Comparison of ENCODE assay signal across 14 cellular contexts in the genomic region with DNA sequence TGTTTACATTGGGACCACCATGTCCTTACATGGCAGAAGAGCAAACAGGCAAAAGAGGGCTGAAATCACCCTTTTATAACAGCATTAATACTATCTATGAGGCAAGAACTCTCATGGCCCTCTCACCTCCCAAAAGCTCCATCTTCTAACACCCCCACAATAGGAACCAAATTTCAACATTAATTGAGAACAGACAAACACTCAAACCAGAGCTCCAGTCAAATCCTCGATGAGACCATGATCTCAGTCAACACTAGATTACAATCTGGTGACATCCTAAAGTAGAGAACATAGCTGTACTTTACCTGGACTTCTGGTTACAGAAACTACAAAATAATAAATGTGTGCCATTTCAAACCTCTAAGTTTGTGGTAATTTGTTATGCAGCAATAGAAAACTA. TPM values are rescaled to one million over a fixed set of nuclear protein-coding genes. Genes with fewer than 3 reads are reported as not detected.
DNase-seq lines count a peak whose midpoint lies in the region; ATAC-seq, FAIRE-seq and TF ChIP-seq lines count a peak whose summit lies in the region.
"Had no signal": no experiment of that assay in that cellular context is flagged by ENCODE, and none has a peak within 500 bp of the region (broad histone marks: within the 10 kb centered on the region; RNA-seq: fewer than 3 reads in every experiment).

No MANE protein-coding gene starts in this region.

- intact Hi-C loops in GM12878 (cut with micrococcal nuclease; ENCODE audit: unreplicated experiment): loop anchor here (5.0 to 10.0 kb wide), 4 partner anchors 134 to 1052 kb away; partner anchors contain the start of genes CNGA4, FHIP1B, PPFIBP2 and TAF10

- no peak for TF ChIP-seq CTCF in GM12878 (IDR thresholded peaks at IDR 0.05 in 2 of 3, conservative IDR thresholded peaks at IDR 0.05 in 1 of 3; ENCODE audit: control insufficient read depth in 2 of 3, extremely low read depth in 1 of 3, insufficient read depth in 1 of 3, low read depth in 3 of 3, low read length in 3 of 3)
- no peak for TF ChIP-seq CTCF in parathyroid adenoma (IDR thresholded peaks at IDR 0.05)

- no peak for TF ChIP-seq POLR2A in GM12878 (IDR thresholded peaks at IDR 0.05; ENCODE audit: low read depth, low read length)

- POLR2A ChIA-PET in GM12878 (lab: Charles Lee): interaction anchor here (0.5 to 4.3 kb wide), 7 partner anchors 9 to 128 kb away, joined by 3 to 28 read pairs (median 4); partner anchors contain the start of genes MRPL17, OR2AG2 and TPP1

- 6% methylated on average over 1 of the region's 1 CpG for WGBS in GM12878 (ENCODE audit: insufficient coverage, insufficient replicate concordance, low lambda C conversion rate, missing lambda C conversion rate)

- in situ Hi-C loops in GM12878 (cut with MboI): loop anchor here (10.0 kb wide), 1 partner anchor 1122 kb away; the partner anchor contains the start of gene TRIM34

- no peak overlapping the region for H3K4me3 Mint-ChIP-seq in CD4-positive, CD25-positive, alpha-beta regulatory T cell
- H3K4me3 Mint-ChIP-seq: activated CD8-positive, alpha-beta memory T cell treated with anti-CD3 and anti-CD28 coated beads, Interleukin-2, amount 10 ng/mL, durations not matched to agents 7 days and 5 days; CD14-positive monocyte had no signal

- peak overlapping the region; percentile 93 for H3K27ac ChIP-seq in CD4-positive, CD25-positive, alpha-beta regulatory T cell (ENCODE audit: insufficient read depth, low read length, poor library complexity, severe bottlenecking)
- H3K27ac ChIP-seq in GM12878 (ENCODE audit: control insufficient read depth, insufficient read depth) (peak overlapping the region; percentile 99), parathyroid adenoma (peak overlapping the region; percentile 38)
- H3K27ac ChIP-seq: epithelial cell of prostate had no signal

- BruUV-seq in GM12878 (replicated peaks; lab: Mats Ljungman, UMichigan): no TSS peak

- peak overlapping the region; percentile 99 for H3K4me3 ChIP-seq in CD4-positive, CD25-positive, alpha-beta regulatory T cell (ENCODE audit: low read depth, low read length)
- H3K4me3 ChIP-seq in GM12878 (peak overlapping the region; percentile 71), parathyroid adenoma (ENCODE audit: low read depth, low read length) (peak overlapping the region; percentile 45)

- peaks cover 17% of the 10 kb centered on the region for H3K36me3 Mint-ChIP-seq in CD4-positive, CD25-positive, alpha-beta regulatory T cell

- RAD21 ChIA-PET in GM12878 (lab: Charles Lee; ENCODE audit: unreplicated experiment): interaction anchor here (0.7 to 4.2 kb wide), 5 partner anchors 10 to 356 kb away, joined by 3 to 46 read pairs (median 3); partner anchors contain the start of genes SMPD1 and TPP1

- H3K4me1 ChIP-seq in CD4-positive, CD25-positive, alpha-beta regulatory T cell (ENCODE audit: control insufficient read depth, insufficient read depth, low read length, poor library complexity, severe bottlenecking): peaks cover 53% of the 10 kb centered on the region
- H3K4me1 ChIP-seq in GM12878 (ENCODE audit: control insufficient read depth, insufficient read depth, low read length) (peaks cover 22% of the 10 kb centered on the region; the same call in 1 of the 2 replicates), parathyroid adenoma (no peaks in the 10 kb centered on the region)
- H3K4me1 ChIP-seq: ascending aorta had no signal

- TF ChIP-seq RAD21 in GM12878 (IDR thresholded peaks at IDR 0.05; ENCODE audit: insufficient read depth, low read depth, low read length): no peak

- no peaks in the 10 kb centered on the region for H4K20me1 ChIP-seq in GM12878 (ENCODE audit: control insufficient read depth, insufficient read depth)

- no peaks in the 10 kb centered on the region for H3K27me3 ChIP-seq in CD4-positive, CD25-positive, alpha-beta regulatory T cell (ENCODE audit: control insufficient read depth, insufficient read depth, low read length)
- no peaks in the 10 kb centered on the region for H3K27me3 ChIP-seq in GM12878 (replicated peaks in 1 of 2; ENCODE audit: control insufficient read depth in 2 of 2, insufficient read depth in 2 of 2, low read length in 1 of 2)
- H3K27me3 ChIP-seq in parathyroid adenoma (ENCODE audit: control insufficient read depth, insufficient read depth, low read length): no peaks in the 10 kb centered on the region
- H3K27me3 ChIP-seq: ascending aorta had no signal

- H3K27ac Mint-ChIP-seq in CD4-positive, CD25-positive, alpha-beta regulatory T cell: no peak overlapping the region
- H3K27ac Mint-ChIP-seq: activated CD8-positive, alpha-beta memory T cell treated with anti-CD3 and anti-CD28 coated beads, Interleukin-2, amount 10 ng/mL, durations not matched to agents 7 days and 5 days; CD14-positive monocyte had no signal

- DNase-seq in CD4-positive, CD25-positive, alpha-beta regulatory T cell: no peak
- DNase-seq in GM12878 (ENCODE audit: low read depth, low spot score): no peak
- DNase-seq: NCI-H2081 treated with DMSO at 0.1 percent for 48 hours had no signal

- H3K27me3 Mint-ChIP-seq in CD4-positive, CD25-positive, alpha-beta regulatory T cell: no peaks in the 10 kb centered on the region
- H3K27me3 Mint-ChIP-seq: activated CD8-positive, alpha-beta memory T cell treated with anti-CD3 and anti-CD28 coated beads, Interleukin-2, amount 10 ng/mL, durations not matched to agents 7 days and 5 days had no signal

- SMC1A ChIA-PET in GM12878 (lab: Charles Lee; ENCODE audit: uncharacterized antibody, unreplicated experiment): interaction anchor here (0.5 to 18.2 kb wide), 13 partner anchors 6 to 1420 kb away, joined by 3 to 420 read pairs (median 6); partner anchors contain the start of genes ILK, MRPL17, OR2AG2 and RRP8

- ATAC-seq in CD4-positive, CD25-positive, alpha-beta regulatory T cell (ENCODE audit: low read depth in 2 of 2): peak in 1 of 2 donors; percentile 8
- ATAC-seq in GM19043 (IDR thresholded peaks at IDR 0.05; ENCODE audit: low read depth, unreplicated experiment): peak; percentile 4
- ATAC-seq in GM12878: no peak
- no peak for ATAC-seq in HG02571 (IDR thresholded peaks at IDR 0.05; ENCODE audit: unreplicated experiment)
- ATAC-seq in HG02970 (IDR thresholded peaks at IDR 0.05; ENCODE audit: low FRiP score, unreplicated experiment): no peak
- no peak for ATAC-seq in GM18502 (IDR thresholded peaks at IDR 0.05; ENCODE audit: poor library complexity, unreplicated experiment)
- ATAC-seq in GM21447 (IDR thresholded peaks at IDR 0.05; ENCODE audit: unreplicated experiment): no peak

- no peaks in the 10 kb centered on the region for H3K9me3 ChIP-seq in CD4-positive, CD25-positive, alpha-beta regulatory T cell (ENCODE audit: control insufficient read depth in 2 of 2, low read length in 2 of 2)
- H3K9me3 ChIP-seq in GM12878 (replicated peaks; ENCODE audit: control insufficient read depth, insufficient read depth, low read length) (no peaks in the 10 kb centered on the region; the same call in 2 of the 3 replicates), parathyroid adenoma (ENCODE audit: control insufficient read depth, low read length) (no peaks in the 10 kb centered on the region)
- H3K9me3 ChIP-seq: ascending aorta had no signal

- peak overlapping the region; percentile 86 for H3K4me2 ChIP-seq in GM12878 (ENCODE audit: control insufficient read depth, insufficient read depth)
- peak overlapping the region; percentile 33 for H3K4me2 ChIP-seq in parathyroid adenoma (ENCODE audit: low read length)

- no peaks in the 10 kb centered on the region for H3K9me3 Mint-ChIP-seq in CD4-positive, CD25-positive, alpha-beta regulatory T cell

- FAIRE-seq in GM12878 (lab: Jason Lieb, UNC): peak; percentile 38

- peak overlapping the region; percentile 93 for H2AFZ ChIP-seq in GM12878 (ENCODE audit: control insufficient read depth, low read depth, low read length)
- H2AFZ ChIP-seq in parathyroid adenoma: no peak overlapping the region

- TF ChIP-seq EP300 in GM12878 (IDR thresholded peaks at IDR 0.05; ENCODE audit: borderline replicate concordance in 1 of 2, control insufficient read depth in 1 of 2, low read depth in 2 of 2, low read length in 2 of 2): no peak

- peaks cover 8 to 37% (median 24%) of the 10 kb centered on the region in 4 donors for H3K4me1 Mint-ChIP-seq in CD4-positive, CD25-positive, alpha-beta regulatory T cell
- H3K4me1 Mint-ChIP-seq: CD14-positive monocyte had no signal

- H3K36me3 ChIP-seq in CD4-positive, CD25-positive, alpha-beta regulatory T cell (ENCODE audit: control insufficient read depth, insufficient read depth, low read length): no peaks in the 10 kb centered on the region
- H3K36me3 ChIP-seq in GM12878 (ENCODE audit: control insufficient read depth in 2 of 2, insufficient read depth in 2 of 2, low read length in 1 of 2) (no peaks in the 10 kb centered on the region), parathyroid adenoma (ENCODE audit: control insufficient read depth, insufficient read depth, low read length) (no peaks in the 10 kb centered on the region)
- H3K36me3 ChIP-seq: ascending aorta had no signal

- CTCF ChIA-PET in GM12878 (lab: Yijun Ruan, JAX): interaction anchor here (0.7 to 17.5 kb wide), 10 partner anchors 7 to 452 kb away, joined by 3 to 728 read pairs (median 4); partner anchors contain the start of gene MRPL17

- peak overlapping the region; percentile 94 for H3K9ac ChIP-seq in GM12878 (ENCODE audit: control insufficient read depth, insufficient read depth, low read length)
- no peak overlapping the region for H3K9ac ChIP-seq in parathyroid adenoma

- H3K79me2 ChIP-seq in GM12878 (ENCODE audit: control insufficient read depth, insufficient read depth, low read length) (peaks cover 46% of the 10 kb centered on the region), parathyroid adenoma (no peaks in the 10 kb centered on the region)

RNA-seq across cellular contexts. Expression of gene OR2AG2, which starts 25.1 kb away (rescaled TPM):
- total RNA-seq in CD4-positive, CD25-positive, alpha-beta regulatory T cell: not detected
- not detected for polyA plus RNA-seq in CD4-positive, CD25-positive, alpha-beta regulatory T cell
- 3.2 and 3.5 TPM in 2 replicates for total RNA-seq in GM12878 (2013; cell fraction: nucleolus; rRNA removed)
- total RNA-seq in GM12878 (2014; rRNA removed) (0.06 and 0.16 TPM in 2 replicates), GM12878 (2014; rRNA removed; fragmentation: Illumina TruSeq; extraction: Trizol) (0.05 and 0.09 TPM in 2 replicates), GM12878 (2021) (not detected in 2 replicates)
- polyA plus RNA-seq in GM12878 (2011; ENCODE audit: low read depth): not detected
- polyA plus RNA-seq in GM12878 (2011; rRNA removed) (0.08 and 0.10 TPM in 2 replicates), GM12878 (2014; fragmentation: Illumina TruSeq; extraction: Trizol) (0.01 and 0.10 TPM in 2 replicates), GM12878 (2014; fragmentation: Nextera tagmentation; extraction: Ambion mirVana) (not detected), GM12878 (2014; rRNA removed) (not detected in 2 replicates), GM12878 (2016; fragmentation: Nextera tagmentation; extraction: Ambion mirVana) (not detected)
- polyA plus RNA-seq in GM12878 (2011; cell fraction: cytosol; rRNA removed): 0.23 and 0.30 TPM in 2 replicates
- 0.18 and 0.25 TPM in 2 replicates for polyA plus RNA-seq in GM12878 (2011; cell fraction: nucleus; rRNA removed)
- polyA plus RNA-seq in GM12878 (2012): 0.03 TPM in 1 of 2 replicates, not detected in the other
- polyA minus RNA-seq in GM12878 (2011; rRNA and poly(A)+ RNA removed): 1.8 and 3.2 TPM in 2 replicates
- not detected in 2 replicates for polyA minus RNA-seq in GM12878 (2011; cell fraction: cytosol; rRNA and poly(A)+ RNA removed)
- polyA minus RNA-seq in GM12878 (2011; cell fraction: nucleus; rRNA and poly(A)+ RNA removed): 1.8 and 2.1 TPM in 2 replicates
- total RNA-seq: activated CD8-positive, alpha-beta memory T cell treated with anti-CD3 and anti-CD28 coated beads, Interleukin-2, amount 10 ng/mL, durations not matched to agents 7 days and 5 days had no signal
- polyA plus RNA-seq: CD14-positive monocyte, neural cell had no signal

RNA-seq across cellular contexts. Expression of gene OR2AG1, which starts 36.2 kb away (rescaled TPM):
- total RNA-seq in CD4-positive, CD25-positive, alpha-beta regulatory T cell: not detected
- polyA plus RNA-seq in CD4-positive, CD25-positive, alpha-beta regulatory T cell: not detected
- not detected in 2 replicates for total RNA-seq in GM12878 (2013; cell fraction: nucleolus; rRNA removed)
- not detected in 2 replicates for total RNA-seq in GM12878 (2014; rRNA removed)
- not detected in 2 replicates for total RNA-seq in GM12878 (2014; rRNA removed; fragmentation: Illumina TruSeq; extraction: Trizol)
- total RNA-seq in GM12878 (2021): not detected in 2 replicates
- not detected for polyA plus RNA-seq in GM12878 (2011; ENCODE audit: low read depth)
- polyA plus RNA-seq in GM12878 (2011; rRNA removed): not detected in 2 replicates
- polyA plus RNA-seq in GM12878 (2011; cell fraction: cytosol; rRNA removed): not detected in 2 replicates
- polyA plus RNA-seq in GM12878 (2011; cell fraction: nucleus; rRNA removed): not detected in 2 replicates
- not detected in 2 replicates for polyA plus RNA-seq in GM12878 (2012)
- polyA plus RNA-seq in GM12878 (2014; fragmentation: Illumina TruSeq; extraction: Trizol): not detected in 2 replicates
- polyA plus RNA-seq in GM12878 (2014; fragmentation: Nextera tagmentation; extraction: Ambion mirVana): not detected
- polyA plus RNA-seq in GM12878 (2014; rRNA removed): not detected in 2 replicates
- polyA plus RNA-seq in GM12878 (2016; fragmentation: Nextera tagmentation; extraction: Ambion mirVana): not detected
- polyA minus RNA-seq in GM12878 (2011; rRNA and poly(A)+ RNA removed): not detected in 2 replicates
- not detected in 2 replicates for polyA minus RNA-seq in GM12878 (2011; cell fraction: cytosol; rRNA and poly(A)+ RNA removed)
- polyA minus RNA-seq in GM12878 (2011; cell fraction: nucleus; rRNA and poly(A)+ RNA removed): not detected in 2 replicates
- total RNA-seq: activated CD8-positive, alpha-beta memory T cell treated with anti-CD3 and anti-CD28 coated beads, Interleukin-2, amount 10 ng/mL, durations not matched to agents 7 days and 5 days; ascending aorta had no signal
- polyA plus RNA-seq: CD14-positive monocyte, neural cell had no signal

RNA-seq across cellular contexts. Expression of gene OR6A2, which starts 52.9 kb away (rescaled TPM):
- not detected for total RNA-seq in CD4-positive, CD25-positive, alpha-beta regulatory T cell
- not detected for polyA plus RNA-seq in CD4-positive, CD25-positive, alpha-beta regulatory T cell
- 7.3 and 9.5 TPM in 2 replicates for total RNA-seq in GM12878 (2013; cell fraction: nucleolus; rRNA removed)
- total RNA-seq in GM12878 (2014; rRNA removed): 0.05 and 0.17 TPM in 2 replicates
- 0.04 and 0.05 TPM in 2 replicates for total RNA-seq in GM12878 (2014; rRNA removed; fragmentation: Illumina TruSeq; extraction: Trizol)
- not detected in 2 replicates for total RNA-seq in GM12878 (2021)
- polyA plus RNA-seq in GM12878 (2011; ENCODE audit: low read depth): not detected
- 0.03 TPM in 1 of 2 replicates, not detected in the other for polyA plus RNA-seq in GM12878 (2011; rRNA removed)
- polyA plus RNA-seq in GM12878 (2011; cell fraction: cytosol; rRNA removed): not detected in 2 replicates
- 0.19 and 0.39 TPM in 2 replicates for polyA plus RNA-seq in GM12878 (2011; cell fraction: nucleus; rRNA removed)
- polyA plus RNA-seq in GM12878 (2012): not detected in 2 replicates
- not detected in 2 replicates for polyA plus RNA-seq in GM12878 (2014; fragmentation: Illumina TruSeq; extraction: Trizol)
- not detected for polyA plus RNA-seq in GM12878 (2014; fragmentation: Nextera tagmentation; extraction: Ambion mirVana)
- polyA plus RNA-seq in GM12878 (2014; rRNA removed): not detected in 2 replicates
- not detected for polyA plus RNA-seq in GM12878 (2016; fragmentation: Nextera tagmentation; extraction: Ambion mirVana)
- polyA minus RNA-seq in GM12878 (2011; rRNA and poly(A)+ RNA removed): 1.9 and 2.3 TPM in 2 replicates
- polyA minus RNA-seq in GM12878 (2011; cell fraction: cytosol; rRNA and poly(A)+ RNA removed): not detected in 2 replicates
- 1.5 and 3.5 TPM in 2 replicates for polyA minus RNA-seq in GM12878 (2011; cell fraction: nucleus; rRNA and poly(A)+ RNA removed)
- total RNA-seq: activated CD8-positive, alpha-beta memory T cell treated with anti-CD3 and anti-CD28 coated beads, Interleukin-2, amount 10 ng/mL, durations not matched to agents 7 days and 5 days; ascending aorta had no signal
- polyA plus RNA-seq: CD14-positive monocyte had no signal

Comparison
In these comparisons a context has a peak if more than half of its experiments do, and no peak if none do; other contexts are left out.
1. H3K27ac ChIP-seq: peak in every context shown above with its lines; median percentile 99 in GM12878; 93 in CD4-positive, CD25-positive, alpha-beta regulatory T cell; 38 in parathyroid adenoma.
2. H3K4me3 ChIP-seq: peak in every context shown above with its lines; median percentile 99 in CD4-positive, CD25-positive, alpha-beta regulatory T cell; 71 in GM12878; 45 in parathyroid adenoma.